33 cellular contexts compared by ENCODE assay signal in the genomic region with DNA sequence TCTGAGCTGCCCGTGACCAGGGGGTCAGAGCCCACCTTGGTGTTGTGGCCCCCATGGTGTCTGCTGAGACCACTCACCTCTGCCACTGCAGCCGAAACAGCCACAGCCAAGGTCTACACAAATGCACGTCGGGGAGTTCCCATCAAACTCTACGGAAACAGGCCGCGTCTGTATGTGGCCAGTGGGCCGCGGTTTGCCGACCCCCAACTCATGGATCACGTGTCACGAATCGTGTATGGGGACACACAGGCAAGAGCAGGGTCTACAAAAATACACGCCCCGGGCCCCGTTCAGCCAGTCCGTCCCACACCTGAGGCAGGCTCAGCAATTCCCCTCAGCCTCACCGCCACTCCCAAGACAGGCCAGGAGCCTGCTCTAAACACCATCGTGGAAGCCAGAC.
"Had no signal": no experiment of that assay in that cellular context is flagged by ENCODE, and none has a peak within 500 bp of the region (broad histone marks: within the 10 kb centered on the region; RNA-seq: fewer than 3 reads in every experiment).

No MANE protein-coding gene starts in this region.

- H3K36me3 ChIP-seq: MG63 had no signal

- H3K9me3 ChIP-seq: MG63 had no signal

- H3K27me3 ChIP-seq: MG63 had no signal

- H3K4me2 ChIP-seq: KMS-11 had no signal

- H3K4me3 ChIP-seq: MG63 had no signal

- H3K9ac ChIP-seq: KMS-11 had no signal

- H3K27ac ChIP-seq: KMS-11 had no signal

- DNase-seq: Karpas-422, Kasumi-1, MG63, MM.1S, NCI-H1048, NCI-H1092, NCI-H1092 treated with DMSO at 0.1 percent for 48 hours, NCI-H1105, NCI-H1105 treated with DMSO at 0.1 percent for 48 hours, NCI-H1417, NCI-H1417 treated with DMSO at 0.1 percent for 48 hours, NCI-H1436, NCI-H1436 treated with DMSO at 0.1 percent for 48 hours, NCI-H146, NCI-H1694, NCI-H1694 treated with DMSO at 0.1 percent for 48 hours, NCI-H187, NCI-H187 treated with DMSO at 0.1 percent for 48 hours, NCI-H1930, NCI-H2029, NCI-H2029 treated with DMSO at 0.1 percent for 48 hours, NCI-H2081, NCI-H2081 treated with DMSO at 0.1 percent for 48 hours, NCI-H2107, NCI-H2171, NCI-H2171 treated with DMSO at 0.1 percent for 48 hours, NCI-H2227 treated with DMSO at 0.1 percent for 48 hours, NCI-H226, NCI-H345, NCI-H446, NCI-H446 treated with DMSO at 0.1 percent for 48 hours, NCI-H510A had no signal
